In the genomic region with DNA sequence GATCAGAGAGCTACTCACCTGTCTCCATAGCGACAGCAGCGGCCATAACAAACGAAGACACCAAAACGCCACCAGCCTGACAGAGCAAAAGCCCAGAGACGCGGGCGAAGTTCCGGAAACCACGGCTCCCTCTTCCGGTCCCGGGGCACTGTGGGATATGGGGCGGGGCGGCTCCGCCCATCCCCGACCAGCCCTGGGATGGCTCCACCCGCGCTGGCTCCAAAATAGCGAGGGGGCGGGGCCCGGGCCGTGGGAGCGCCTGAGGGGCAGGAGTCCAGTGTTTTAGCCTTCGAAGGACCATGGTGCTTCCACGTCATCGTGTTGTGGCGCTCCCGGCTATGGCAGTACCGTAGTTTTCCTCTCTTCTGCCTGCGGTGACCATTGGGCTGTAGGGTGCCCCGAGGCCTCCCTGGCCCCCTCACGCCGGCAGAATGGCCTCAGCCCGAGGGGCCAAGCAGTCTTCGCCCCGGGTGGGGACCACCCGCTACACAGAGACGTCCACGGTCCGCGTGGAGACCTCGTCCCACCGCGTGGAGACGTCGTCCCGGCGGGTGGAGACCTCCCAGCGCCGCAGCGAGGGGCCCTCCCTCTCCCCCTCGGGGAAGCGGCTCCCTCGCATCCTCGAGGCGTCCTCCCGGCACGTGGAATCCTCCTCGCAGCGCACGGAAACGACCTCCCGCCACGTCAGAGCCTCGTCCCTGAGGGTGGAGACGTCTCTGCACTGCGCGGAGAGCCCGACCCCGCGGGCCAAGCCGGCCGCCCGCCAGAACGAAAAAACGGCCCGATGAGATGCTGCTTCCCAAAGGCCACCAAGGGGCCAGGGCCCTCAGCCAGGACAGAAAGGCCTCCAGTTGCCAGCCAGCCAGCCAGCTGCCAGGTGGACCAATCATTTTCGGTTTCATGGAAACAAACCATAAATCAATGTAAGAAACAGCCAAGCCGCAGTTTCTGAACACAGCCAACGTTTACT, we compare ENCODE assay signal across 1 cellular context.
TF ChIP-seq lines count a peak whose summit lies in the region.

Gene C17orf100, plus strand, starts transcription at position 280 of the 970 bp plus-strand sequence. Its CDS starts 152 bp downstream, at position 432.
Gene MED31, minus strand, starts transcription at position 123 of the 970 bp plus-strand sequence. Its CDS starts 77 bp downstream, at position 46.

TF ChIP-seq in IMR-90, 13 proteins besides CTCF, POLR2A, EP300 and RAD21 (continued from another document):
- TF ChIP-seq, protein P1, sequence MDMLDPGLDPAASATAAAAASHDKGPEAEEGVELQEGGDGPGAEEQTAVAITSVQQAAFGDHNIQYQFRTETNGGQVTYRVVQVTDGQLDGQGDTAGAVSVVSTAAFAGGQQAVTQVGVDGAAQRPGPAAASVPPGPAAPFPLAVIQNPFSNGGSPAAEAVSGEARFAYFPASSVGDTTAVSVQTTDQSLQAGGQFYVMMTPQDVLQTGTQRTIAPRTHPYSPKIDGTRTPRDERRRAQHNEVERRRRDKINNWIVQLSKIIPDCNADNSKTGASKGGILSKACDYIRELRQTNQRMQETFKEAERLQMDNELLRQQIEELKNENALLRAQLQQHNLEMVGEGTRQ (IDR thresholded peaks at IDR 0.05; ENCODE audit: low read depth, low read length): no peak
- TF ChIP-seq SMC3 (IDR thresholded peaks at IDR 0.05; ENCODE audit: low read depth, low read length) (no peak), ELK1 (IDR thresholded peaks at IDR 0.05; ENCODE audit: borderline replicate concordance, low read depth, low read length) (no peak), RFX5 (IDR thresholded peaks at IDR 0.05; ENCODE audit: low read depth, low read length) (no peak), MAFK (IDR thresholded peaks at IDR 0.05; ENCODE audit: low read depth, low read length) (no peak), MAZ (IDR thresholded peaks at IDR 0.05; ENCODE audit: borderline replicate concordance, low read depth, low read length) (peak; percentile 74; the same call in 1 of the 2 replicates), CEBPB (IDR thresholded peaks at IDR 0.05; ENCODE audit: low read depth, low read length) (no peak), RCOR1 (IDR thresholded peaks at IDR 0.05; ENCODE audit: insufficient replicate concordance, low read length) (no peak), MXI1 (IDR thresholded peaks at IDR 0.05; ENCODE audit: borderline replicate concordance, low read depth, low read length) (peak; percentile 58), FOS (IDR thresholded peaks at IDR 0.05; ENCODE audit: low read depth, low read length) (no peak), CHD1 (IDR thresholded peaks at IDR 0.05; ENCODE audit: low read depth, low read length) (no peak), BHLHE40 (IDR thresholded peaks at IDR 0.05; ENCODE audit: low read depth, low read length) (no peak)
